1 cellular context compared by ENCODE assay signal in genomic region chr11:34603129-34604001, GRCh38.
A peak's percentile ranks its signal among the peaks of the same experiment; 100 is the strongest.
TF ChIP-seq lines count a peak whose summit lies in the region.

No MANE protein-coding gene starts in this region.

TF ChIP-seq in IMR-90, 13 proteins besides CTCF, POLR2A, EP300 and RAD21:
- TF ChIP-seq SMC3 (IDR thresholded peaks at IDR 0.05; ENCODE audit: low read depth, low read length) (no peak), MAFK (IDR thresholded peaks at IDR 0.05; ENCODE audit: low read depth, low read length) (peak; percentile 50; the same call in 1 of the 2 replicates)
